Comparison of ENCODE assay signal across 1 cellular context in the genomic region with DNA sequence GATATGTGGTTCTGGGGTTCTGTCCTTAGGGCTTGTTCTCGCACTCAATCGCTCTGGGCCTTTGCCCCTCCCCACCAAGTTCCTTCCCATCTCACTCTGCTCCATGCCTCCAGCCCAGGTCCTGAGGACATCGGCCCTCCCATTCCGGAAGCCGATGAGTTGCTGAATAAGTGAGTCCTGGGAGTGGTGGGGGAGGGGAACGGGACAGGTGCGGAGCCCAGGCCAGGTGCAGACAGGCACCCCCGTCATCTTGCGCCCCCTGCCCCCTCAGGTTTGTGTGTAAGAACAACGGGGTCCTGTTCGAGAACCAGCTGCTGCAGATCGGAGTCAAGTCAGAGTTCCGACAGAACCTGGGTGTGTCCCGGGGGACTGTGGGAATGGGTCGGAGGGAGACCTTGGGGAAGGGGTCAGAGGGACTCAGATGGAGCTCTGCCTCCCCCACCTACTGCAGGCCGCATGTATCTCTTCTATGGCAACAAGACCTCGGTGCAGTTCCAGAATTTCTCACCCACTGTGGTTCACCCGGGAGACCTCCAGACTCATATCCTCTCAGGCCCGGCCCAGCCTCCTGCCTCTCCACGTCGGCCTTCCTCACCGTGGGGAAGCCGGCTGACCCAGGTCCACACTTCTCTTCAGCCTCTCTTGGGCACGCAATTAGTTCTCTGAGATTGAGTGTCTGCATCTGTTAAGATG.
TF ChIP-seq lines count a peak whose summit lies in the region.

No MANE protein-coding gene starts in this region.

TF ChIP-seq in HEK293, 187 proteins besides CTCF, POLR2A, EP300 and RAD21:
- TF ChIP-seq, protein P1, sequence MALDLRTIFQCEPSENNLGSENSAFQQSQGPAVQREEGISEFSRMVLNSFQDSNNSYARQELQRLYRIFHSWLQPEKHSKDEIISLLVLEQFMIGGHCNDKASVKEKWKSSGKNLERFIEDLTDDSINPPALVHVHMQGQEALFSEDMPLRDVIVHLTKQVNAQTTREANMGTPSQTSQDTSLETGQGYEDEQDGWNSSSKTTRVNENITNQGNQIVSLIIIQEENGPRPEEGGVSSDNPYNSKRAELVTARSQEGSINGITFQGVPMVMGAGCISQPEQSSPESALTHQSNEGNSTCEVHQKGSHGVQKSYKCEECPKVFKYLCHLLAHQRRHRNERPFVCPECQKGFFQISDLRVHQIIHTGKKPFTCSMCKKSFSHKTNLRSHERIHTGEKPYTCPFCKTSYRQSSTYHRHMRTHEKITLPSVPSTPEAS (tag by site-specific recombination; IDR thresholded peaks at IDR 0.05), result no peak
TF ChIP-seq in HEK293: peak in this region for 0.
